ENCODE assay signal across 9 cellular contexts in genomic region chr12:1531654-1532366, GRCh38.
DNase-seq lines count a peak whose midpoint lies in the region; ATAC-seq, FAIRE-seq and TF ChIP-seq lines count a peak whose summit lies in the region.
"Had no signal": no experiment of that assay in that cellular context is flagged by ENCODE, and none has a peak within 500 bp of the region (broad histone marks: within the 10 kb centered on the region; RNA-seq: fewer than 3 reads in every experiment).

No MANE protein-coding gene starts in this region.

- TF ChIP-seq POLR2A in A549 (IDR thresholded peaks at IDR 0.05; ENCODE audit: low read length) (no peak), GM18505 (IDR thresholded peaks at IDR 0.05; ENCODE audit: borderline replicate concordance, extremely low read depth, insufficient read depth, insufficient read length) (peak; percentile 51)

- peak overlapping the region; percentile 98 for H3K4me2 ChIP-seq in A549

- DNase-seq in A549 (ENCODE audit: low read depth in 1 of 2, low spot score in 1 of 2) = no peak
- no peak for DNase-seq in astrocyte of the cerebellum (ENCODE audit: low read depth)
- DNase-seq in hypothalamus (lab: John Stamatoyannopoulos, UW) = no peak
- no peak for DNase-seq in NCI-H748 (lab: John Stamatoyannopoulos, UW; ENCODE audit: unreplicated experiment)
- DNase-seq in NCI-H446 (lab: John Stamatoyannopoulos, UW) = no peak
- DNase-seq: stimulated activated CD4-positive, alpha-beta T cell treated with anti-CD3 and anti-CD28 coated beads, Interleukin-12 subunit alpha, Interleukin-12 subunit beta, amount 100 ng/mL, for 4 hours had no signal

- POLR2A ChIA-PET in A549 (lab: Yijun Ruan, JAX) = interaction anchor here (1.1 kb wide), 1 partner anchor 9 kb away, joined by 3 read pairs; no protein-coding TSS in a partner anchor

- no peak for TF ChIP-seq EP300 in A549 (IDR thresholded peaks at IDR 0.05)

- H3K27ac ChIP-seq in A549 = no peak overlapping the region; a peak in 1 of 6 replicates
- H3K27ac ChIP-seq in mesodermal cell (ENCODE audit: low read depth, low read length, severe bottlenecking) = no peak overlapping the region

- H3K9me3 ChIP-seq in A549 = no peaks in the 10 kb centered on the region
- H3K9me3 ChIP-seq in mesodermal cell (ENCODE audit: control insufficient read depth, low read length) = no peaks in the 10 kb centered on the region

- H3K4me3 ChIP-seq in A549 (peak overlapping the region; percentile 68), astrocyte of the cerebellum (ENCODE audit: low read depth, low read length) (peak overlapping the region; percentile 55), mesodermal cell (ENCODE audit: extremely low read depth, insufficient read depth, low read length, poor library complexity, severe bottlenecking) (peak overlapping the region; percentile 46)

- TF ChIP-seq CTCF in A549 (IDR thresholded peaks at IDR 0.05) (no peak), astrocyte of the cerebellum (IDR thresholded peaks at IDR 0.05; ENCODE audit: low read depth, low read length, missing control alignments) (no peak)

- ATAC-seq in A549 = no peak
- no peak for ATAC-seq in GM18505 (IDR thresholded peaks at IDR 0.05; ENCODE audit: unreplicated experiment)
- ATAC-seq in GM18511 (IDR thresholded peaks at IDR 0.05; ENCODE audit: unreplicated experiment) = no peak

- H3K4me1 ChIP-seq in A549 (peaks cover 13% of the 10 kb centered on the region; the same call in 2 of the 3 replicates), mesodermal cell (ENCODE audit: control insufficient read depth, insufficient read depth, low read length, poor library complexity, severe bottlenecking) (peaks cover 18% of the 10 kb centered on the region)

- no peak for TF ChIP-seq RAD21 in A549 (conservative IDR thresholded peaks at IDR 0.05 in 1 of 2, IDR thresholded peaks at IDR 0.05 in 1 of 2)

- in situ Hi-C loops in astrocyte of the cerebellum (cut with HindIII; ENCODE audit: low sequenced_read_pairs) = no loop called here

- H3K36me3 ChIP-seq in mesodermal cell (ENCODE audit: control insufficient read depth, insufficient read depth, low read length) = no peaks in the 10 kb centered on the region

- CTCF ChIA-PET in A549 (lab: Yijun Ruan, JAX) = interaction anchor here (0.8 to 3.8 kb wide), 3 partner anchors 10 to 414 kb away, joined by 3 to 18 read pairs (median 4); no protein-coding TSS in a partner anchor

- FAIRE-seq in A549 (lab: Jason Lieb, UNC) = no peak

- WGBS in A549 (ENCODE audit: missing lambda C conversion rate) = 75% methylated on average over 23 of the region's 26 CpGs
- WGBS in mesodermal cell (ENCODE audit: insufficient coverage in 2 of 2), 2 experiments = 78% methylated on average over 22 to 24 of the region's 26 CpGs

TF ChIP-seq in A549, 52 proteins besides CTCF, POLR2A, EP300 and RAD21:
- TF ChIP-seq TFCP2L1 (CRISPR knock-in tag; IDR thresholded peaks at IDR 0.05) (no peak), KDM5A (IDR thresholded peaks at IDR 0.05) (no peak)
